8 cellular contexts compared by ENCODE assay signal in the genomic region with DNA sequence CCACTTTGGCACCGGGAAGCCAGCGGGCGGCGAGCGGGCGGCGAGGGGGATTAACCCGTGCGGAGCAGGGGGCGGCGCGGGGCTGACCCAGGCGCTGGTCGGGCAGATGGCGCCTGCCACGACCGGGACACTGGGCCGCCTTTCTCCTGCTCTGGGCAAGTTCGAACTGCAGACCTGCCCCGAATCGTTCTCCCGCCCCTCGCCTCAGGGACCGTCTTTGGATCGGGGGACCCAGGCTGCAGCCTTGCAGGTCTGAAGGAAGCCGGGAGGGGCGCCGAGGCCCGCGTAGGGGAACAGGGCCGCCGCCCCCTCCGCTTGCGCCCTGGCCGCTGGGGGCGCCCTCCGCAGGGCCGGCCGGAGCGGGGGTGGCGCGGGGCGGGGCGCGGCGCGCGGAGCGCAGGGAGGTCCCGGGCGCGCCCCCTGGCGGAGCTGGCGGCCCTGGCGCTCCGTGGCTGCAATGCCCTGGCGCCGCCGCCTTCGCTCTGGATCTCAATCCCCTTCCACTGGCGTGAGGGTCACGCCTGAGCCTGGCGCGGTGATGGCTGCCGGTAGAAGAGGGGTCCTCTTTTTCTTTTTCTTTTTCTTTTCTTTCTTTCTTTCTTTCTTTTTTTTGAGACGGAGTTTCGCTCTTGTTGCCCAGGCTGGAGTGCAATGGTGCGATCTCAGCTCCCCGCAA. TPM values are rescaled to one million over a fixed set of nuclear protein-coding genes. Genes with fewer than 3 reads are reported as not detected.
A peak's percentile ranks its signal among the peaks of the same experiment; 100 is the strongest.
DNase-seq lines count a peak whose midpoint lies in the region; ATAC-seq and TF ChIP-seq lines count a peak whose summit lies in the region.

No MANE protein-coding gene starts in this region.

- H3K27me3 ChIP-seq in neutrophil = peaks cover 29% of the 10 kb centered on the region

- H3K27ac ChIP-seq in neutrophil (peak overlapping the region; percentile 68), substantia nigra (ENCODE audit: low read depth, low read length, poor library complexity, severe bottlenecking) (no peak overlapping the region)

- H3K4me3 ChIP-seq in Jurkat, Clone E6-1 (ENCODE audit: low read length) = peak overlapping the region; percentile 45
- H3K4me3 ChIP-seq in neutrophil (ENCODE audit: low read depth in 1 of 2, low read length in 1 of 2) = peak overlapping the region; percentile 71 to 92

- no peaks in the 10 kb centered on the region for H3K9me3 ChIP-seq in neutrophil

- peak; percentile 68 for ATAC-seq in GM19452 (IDR thresholded peaks at IDR 0.05; ENCODE audit: unreplicated experiment)

- DNase-seq in C1 segment of cervical spinal cord (lab: John Stamatoyannopoulos, UW) (peak in 10 of 14 donors; percentile 5 to 75 (median 39)), SK-MEL-5 (ENCODE audit: low read depth, low spot score) (peak; percentile 68), globus pallidus (ENCODE audit: low spot score) (peak; percentile 63), substantia nigra (lab: John Stamatoyannopoulos, UW) (peak in 39 of 49 donors; percentile 7 to 83 (median 53))
- peak; percentile 46 for DNase-seq in Jurkat, Clone E6-1 (ENCODE audit: low read depth, low spot score)
- peak; percentile 36 to 87 (median 63) for DNase-seq in activated naive CD4-positive, alpha-beta T cell (lab: John Stamatoyannopoulos, UW)

- in situ Hi-C loops in SK-MEL-5 (cut with HindIII; ENCODE audit: low pct_unique_long_range_greater_than_20kb, low sequenced_read_pairs) = no loop called here

- no peaks in the 10 kb centered on the region for H3K36me3 ChIP-seq in neutrophil

- TF ChIP-seq CTCF in neutrophil (IDR thresholded peaks at IDR 0.05) = peak; percentile 89

- peaks cover 51 to 61% of the 10 kb centered on the region in 2 experiments for H3K4me1 ChIP-seq in neutrophil (ENCODE audit: control insufficient read depth in 1 of 2, insufficient read depth in 1 of 2, low read depth in 1 of 2, low read length in 1 of 2)

RNA-seq across cellular contexts. Expression of a gene that starts 0.4 kb away (rescaled TPM):
- 0.48 TPM for polyA plus RNA-seq in Jurkat, Clone E6-1 (2012; ENCODE audit: insufficient read depth, insufficient read length)
- total RNA-seq in SK-MEL-5 (2014; rRNA removed; shearing (Covaris generic)) = 0.59 and 1.7 TPM in 2 replicates
- polyA plus RNA-seq in SK-MEL-5 (2015; cell fraction: cytosol; rRNA removed) = 1.3 and 1.9 TPM in 2 replicates
- polyA plus RNA-seq in SK-MEL-5 (2015; cell fraction: nucleus; rRNA removed) = 0.85 and 0.99 TPM in 2 replicates
